ENCODE assay signal across 16 cellular contexts in genomic region chr2:63591566-63592175, GRCh38. TPM values are rescaled to one million over a fixed set of nuclear protein-coding genes. Genes with fewer than 3 reads are reported as not detected.
A peak's percentile ranks its signal among the peaks of the same experiment; 100 is the strongest.
DNase-seq lines count a peak whose midpoint lies in the region; ATAC-seq and TF ChIP-seq lines count a peak whose summit lies in the region.
"Had no signal": no experiment of that assay in that cellular context is flagged by ENCODE, and none has a peak within 500 bp of the region (broad histone marks: within the 10 kb centered on the region; RNA-seq: fewer than 3 reads in every experiment).

No MANE protein-coding gene starts in this region.

- WGBS in lower leg skin, 2 donors: 78 to 85% methylated on average over 3 of the region's 3 CpGs

- DNase-seq in cardiac muscle cell (ENCODE audit: low read depth in 1 of 2, low spot score in 1 of 2) (no peak), Right ventricle myocardium inferior (ENCODE audit: missing footprints) (no peak), NCI-H526 treated with DMSO at 0.1 percent for 48 hours (lab: John Stamatoyannopoulos, UW) (peak; percentile 69), germinal center (ENCODE audit: low spot score) (peak; percentile 9), lower leg skin (ENCODE audit: low spot score in 2 of 2) (no peak)
- DNase-seq: activated CD4-positive, alpha-beta T cell treated with anti-CD3 and anti-CD28 coated beads for 1 hour; NCI-H1694 treated with DMSO at 0.1 percent for 48 hours; stimulated activated CD4-positive, alpha-beta T cell treated with anti-CD3 and anti-CD28 coated beads, Interleukin-2, amount 100 ng/mL, for 24 hours; T-helper 17 cell had no signal

- H3K27me3 ChIP-seq in cardiac muscle cell (no peaks in the 10 kb centered on the region), stomach smooth muscle (ENCODE audit: control insufficient read depth in 1 of 2, insufficient read depth in 2 of 2, low read length in 2 of 2) (no peaks in the 10 kb centered on the region)
- H3K27me3 ChIP-seq: adrenal gland, testis had no signal

- no peak for TF ChIP-seq POLR2A in lower leg skin (IDR thresholded peaks at IDR 0.05)

- H3K36me3 ChIP-seq in cardiac muscle cell: peaks cover 36% of the 10 kb centered on the region
- H3K36me3 ChIP-seq in stomach smooth muscle (ENCODE audit: control insufficient read depth in 2 of 2, insufficient read depth in 2 of 2, low read length in 2 of 2): peaks cover 5 to 18% of the 10 kb centered on the region in 2 donors

- H3K27ac ChIP-seq in cardiac muscle cell (peak overlapping the region; percentile 99), stomach smooth muscle (ENCODE audit: low read length) (peak overlapping the region; percentile 42)
- H3K27ac ChIP-seq: epithelial cell of prostate, RWPE1 had no signal

- intact Hi-C loops in Right ventricle myocardium inferior (cut with DNase I) (loop anchor here (10.0 kb wide), 1 partner anchor 423 kb away; the partner anchor contains the start of gene VPS54), lower leg skin (cut with DNase I; ENCODE audit: low total_unique reads) (no loop called here)

- H3K9ac ChIP-seq in stomach smooth muscle (ENCODE audit: low read length in 2 of 2): peak overlapping the region in 1 of 2 donors; percentile 59

- H3K9me3 ChIP-seq in cardiac muscle cell (ENCODE audit: low read depth): no peaks in the 10 kb centered on the region
- H3K9me3 ChIP-seq in stomach smooth muscle (ENCODE audit: control insufficient read depth in 2 of 2, low read length in 2 of 2): no peaks in the 10 kb centered on the region
- H3K9me3 ChIP-seq: adrenal gland, testis had no signal

- TF ChIP-seq CTCF in cardiac muscle cell (IDR thresholded peaks at IDR 0.05; ENCODE audit: low read depth, low read length) (no peak), lower leg skin (IDR thresholded peaks at IDR 0.05) (no peak)

- ATAC-seq in Right ventricle myocardium inferior (no peak), HG03439 (IDR thresholded peaks at IDR 0.05; ENCODE audit: unreplicated experiment) (no peak), HG02588 (IDR thresholded peaks at IDR 0.05; ENCODE audit: unreplicated experiment) (no peak)
- ATAC-seq: T-helper 17 cell had no signal

- H3K4me3 ChIP-seq in cardiac muscle cell: peak overlapping the region; percentile 89
- peak overlapping the region; percentile 29 to 96 for H3K4me3 ChIP-seq in stomach smooth muscle (ENCODE audit: low read length in 2 of 2)
- H3K4me3 ChIP-seq in lower leg skin (ENCODE audit: low read depth, poor library complexity, severe bottlenecking): no peak overlapping the region
- H3K4me3 ChIP-seq: adrenal gland, testis had no signal

- H3K4me1 ChIP-seq in cardiac muscle cell (ENCODE audit: low read depth): peaks cover 45% of the 10 kb centered on the region
- peaks cover 26% of the 10 kb centered on the region for H3K4me1 ChIP-seq in stomach smooth muscle (ENCODE audit: control insufficient read depth, insufficient read depth, low read length)

RNA-seq across cellular contexts. Expression of gene MDH1, which starts 2.9 kb away (rescaled TPM):
- total RNA-seq in cardiac muscle cell (668 and 903 TPM in 2 replicates), Right ventricle myocardium inferior (1,383 TPM), lower leg skin (100 to 1,000 TPM in 3 of 4 donors, 10 to 100 TPM in 1; 80.9 to 150 (median 115) TPM)
- 1,163 and 1,373 TPM in 2 replicates for polyA plus RNA-seq in cardiac muscle cell

RNA-seq across cellular contexts. Expression of gene WDPCP, which starts 3.4 kb away (rescaled TPM):
- total RNA-seq in cardiac muscle cell (9.2 and 11.8 TPM in 2 replicates), Right ventricle myocardium inferior (13.5 TPM), lower leg skin (10 to 100 TPM in 1 of 4 donors, 1 to 10 TPM in 3; 4.5 to 10.2 (median 5.5) TPM)
- 4.6 and 6.7 TPM in 2 replicates for polyA plus RNA-seq in cardiac muscle cell

Comparison
In these comparisons a context has a peak if more than half of its experiments do, and no peak if none do; other contexts are left out.
1. DNase-seq: peak in NCI-H526 treated with DMSO at 0.1 percent for 48 hours (single experiment) and germinal center (single experiment); none in cardiac muscle cell (0 of 2), Right ventricle myocardium inferior (single experiment) and lower leg skin (0 of 2).